In the genomic region with DNA sequence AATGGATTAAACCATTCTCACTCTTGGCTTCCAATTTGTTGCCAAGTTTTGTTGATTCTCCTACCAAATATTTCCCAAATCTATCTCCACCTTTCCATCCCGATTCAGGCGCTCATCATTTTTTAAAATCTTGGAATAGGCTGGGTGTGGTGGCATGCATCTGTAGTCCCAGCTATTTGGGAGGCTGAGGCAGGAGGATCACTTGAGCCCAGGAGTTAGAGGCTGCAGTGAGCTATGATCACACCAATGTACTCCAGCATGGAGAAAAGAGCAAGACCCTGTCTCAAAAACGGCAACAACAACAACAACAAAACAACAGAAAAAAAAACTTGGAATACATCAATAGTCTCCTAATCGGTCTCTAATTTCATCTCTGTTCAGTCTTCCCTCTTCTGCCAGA, we compare ENCODE assay signal across 1 cellular context.
TF ChIP-seq lines count a peak whose summit lies in the region.

No MANE protein-coding gene starts in this region.

TF ChIP-seq in WTC11, 78 proteins besides CTCF, POLR2A, EP300 and RAD21 (continued from another document):
- TF ChIP-seq FOXP1 (CRISPR knock-in tag; IDR thresholded peaks at IDR 0.05; ENCODE audit: borderline replicate concordance) (no peak), FOXK1 (CRISPR knock-in tag; IDR thresholded peaks at IDR 0.05) (no peak), OVOL2 (CRISPR knock-in tag; IDR thresholded peaks at IDR 0.05; ENCODE audit: borderline replicate concordance) (no peak), JAZF1 (CRISPR knock-in tag; IDR thresholded peaks at IDR 0.05) (no peak), TEAD1 (CRISPR knock-in tag; IDR thresholded peaks at IDR 0.05) (no peak), EMX1 (CRISPR knock-in tag; IDR thresholded peaks at IDR 0.05) (no peak), GABPB1 (CRISPR knock-in tag; IDR thresholded peaks at IDR 0.05) (no peak), NR3C1 (CRISPR knock-in tag; conservative IDR thresholded peaks at IDR 0.05; ENCODE audit: low read depth) (no peak), ZNF423 (CRISPR knock-in tag; IDR thresholded peaks at IDR 0.05) (no peak)
- TF ChIP-seq, protein P1, sequence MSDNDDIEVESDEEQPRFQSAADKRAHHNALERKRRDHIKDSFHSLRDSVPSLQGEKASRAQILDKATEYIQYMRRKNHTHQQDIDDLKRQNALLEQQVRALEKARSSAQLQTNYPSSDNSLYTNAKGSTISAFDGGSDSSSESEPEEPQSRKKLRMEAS (CRISPR knock-in tag; IDR thresholded peaks at IDR 0.05): no peak
- TF ChIP-seq, protein P2, sequence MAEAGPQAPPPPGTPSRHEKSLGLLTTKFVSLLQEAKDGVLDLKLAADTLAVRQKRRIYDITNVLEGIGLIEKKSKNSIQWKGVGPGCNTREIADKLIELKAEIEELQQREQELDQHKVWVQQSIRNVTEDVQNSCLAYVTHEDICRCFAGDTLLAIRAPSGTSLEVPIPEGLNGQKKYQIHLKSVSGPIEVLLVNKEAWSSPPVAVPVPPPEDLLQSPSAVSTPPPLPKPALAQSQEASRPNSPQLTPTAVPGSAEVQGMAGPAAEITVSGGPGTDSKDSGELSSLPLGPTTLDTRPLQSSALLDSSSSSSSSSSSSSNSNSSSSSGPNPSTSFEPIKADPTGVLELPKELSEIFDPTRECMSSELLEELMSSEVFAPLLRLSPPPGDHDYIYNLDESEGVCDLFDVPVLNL (CRISPR knock-in tag; IDR thresholded peaks at IDR 0.05; ENCODE audit: borderline replicate concordance, low read depth): no peak
- TF ChIP-seq, protein P3, sequence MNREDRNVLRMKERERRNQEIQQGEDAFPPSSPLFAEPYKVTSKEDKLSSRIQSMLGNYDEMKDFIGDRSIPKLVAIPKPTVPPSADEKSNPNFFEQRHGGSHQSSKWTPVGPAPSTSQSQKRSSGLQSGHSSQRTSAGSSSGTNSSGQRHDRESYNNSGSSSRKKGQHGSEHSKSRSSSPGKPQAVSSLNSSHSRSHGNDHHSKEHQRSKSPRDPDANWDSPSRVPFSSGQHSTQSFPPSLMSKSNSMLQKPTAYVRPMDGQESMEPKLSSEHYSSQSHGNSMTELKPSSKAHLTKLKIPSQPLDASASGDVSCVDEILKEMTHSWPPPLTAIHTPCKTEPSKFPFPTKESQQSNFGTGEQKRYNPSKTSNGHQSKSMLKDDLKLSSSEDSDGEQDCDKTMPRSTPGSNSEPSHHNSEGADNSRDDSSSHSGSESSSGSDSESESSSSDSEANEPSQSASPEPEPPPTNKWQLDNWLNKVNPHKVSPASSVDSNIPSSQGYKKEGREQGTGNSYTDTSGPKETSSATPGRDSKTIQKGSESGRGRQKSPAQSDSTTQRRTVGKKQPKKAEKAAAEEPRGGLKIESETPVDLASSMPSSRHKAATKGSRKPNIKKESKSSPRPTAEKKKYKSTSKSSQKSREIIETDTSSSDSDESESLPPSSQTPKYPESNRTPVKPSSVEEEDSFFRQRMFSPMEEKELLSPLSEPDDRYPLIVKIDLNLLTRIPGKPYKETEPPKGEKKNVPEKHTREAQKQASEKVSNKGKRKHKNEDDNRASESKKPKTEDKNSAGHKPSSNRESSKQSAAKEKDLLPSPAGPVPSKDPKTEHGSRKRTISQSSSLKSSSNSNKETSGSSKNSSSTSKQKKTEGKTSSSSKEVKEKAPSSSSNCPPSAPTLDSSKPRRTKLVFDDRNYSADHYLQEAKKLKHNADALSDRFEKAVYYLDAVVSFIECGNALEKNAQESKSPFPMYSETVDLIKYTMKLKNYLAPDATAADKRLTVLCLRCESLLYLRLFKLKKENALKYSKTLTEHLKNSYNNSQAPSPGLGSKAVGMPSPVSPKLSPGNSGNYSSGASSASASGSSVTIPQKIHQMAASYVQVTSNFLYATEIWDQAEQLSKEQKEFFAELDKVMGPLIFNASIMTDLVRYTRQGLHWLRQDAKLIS (CRISPR knock-in tag; IDR thresholded peaks at IDR 0.05; ENCODE audit: borderline replicate concordance): no peak
